Comparison of ENCODE assay signal across 22 cellular contexts in genomic region chr1:228316589-228317387, GRCh38.
A peak's percentile ranks its signal among the peaks of the same experiment; 100 is the strongest.
DNase-seq lines count a peak whose midpoint lies in the region; ATAC-seq and TF ChIP-seq lines count a peak whose summit lies in the region.
"Had no signal": no experiment of that assay in that cellular context is flagged by ENCODE, and none has a peak within 500 bp of the region (broad histone marks: within the 10 kb centered on the region; RNA-seq: fewer than 3 reads in every experiment).

No MANE protein-coding gene starts in this region.

- no peaks in the 10 kb centered on the region for H3K79me2 ChIP-seq in osteoblast (ENCODE audit: insufficient read depth, low read length)

- H3K27ac ChIP-seq in osteoblast (ENCODE audit: low read depth, low read length) (no peak overlapping the region), upper lobe of left lung (no peak overlapping the region)
- H3K27ac ChIP-seq: adrenal gland, breast epithelium, colonic mucosa had no signal

- ATAC-seq in T-helper 17 cell: no peak
- ATAC-seq in upper lobe of left lung (ENCODE audit: low FRiP score in 2 of 2): no peak
- no peak for ATAC-seq in HG03039 (IDR thresholded peaks at IDR 0.05; ENCODE audit: unreplicated experiment)
- ATAC-seq in activated CD4-positive, CD25-positive, alpha-beta regulatory T cell treated with anti-CD3 and anti-CD28 coated beads, Interleukin-2, amount 50 U/mL, for 24 hours: no peak
- ATAC-seq: naive thymus-derived CD4-positive, alpha-beta T cell had no signal

- H3K36me3 ChIP-seq in osteoblast (ENCODE audit: insufficient read depth, low read length) (no peaks in the 10 kb centered on the region), upper lobe of left lung (peaks cover 0 to 59% (median 38%) of the 10 kb centered on the region in 4 donors)
- H3K36me3 ChIP-seq: adrenal gland, colonic mucosa had no signal

- H2AFZ ChIP-seq in osteoblast (ENCODE audit: low read length): no peak overlapping the region

- H3K27me3 ChIP-seq in osteoblast (ENCODE audit: insufficient read depth, low read length) (no peaks in the 10 kb centered on the region), upper lobe of left lung (no peaks in the 10 kb centered on the region)
- H3K27me3 ChIP-seq: adrenal gland, breast epithelium, colonic mucosa had no signal

- H3K36me3 Mint-ChIP-seq in activated naive CD4-positive, alpha-beta T cell treated with anti-CD3 and anti-CD28 coated beads, Interleukin-2, amount 10 ng/mL, durations not matched to agents 7 days and 5 days: no peaks in the 10 kb centered on the region
- peaks cover 6% of the 10 kb centered on the region for H3K36me3 Mint-ChIP-seq in activated naive CD4-positive, alpha-beta T cell treated with anti-CD3 and anti-CD28 coated beads for 36 hours (ENCODE audit: low read depth)
- no peaks in the 10 kb centered on the region for H3K36me3 Mint-ChIP-seq in T-helper 17 cell (ENCODE audit: low read depth)
- H3K36me3 Mint-ChIP-seq: stimulated activated naive B cell treated with anti-CD40 and anti-IgM and Interleukin-4, amounts not matched to agents 10 μg/mL and 1 μg/mL and 100 μg/mL, for 72 hours had no signal

- no peaks in the 10 kb centered on the region for H3K4me1 Mint-ChIP-seq in activated naive CD4-positive, alpha-beta T cell treated with anti-CD3 and anti-CD28 coated beads, Interleukin-2, amount 10 ng/mL, durations not matched to agents 7 days and 5 days
- H3K4me1 Mint-ChIP-seq in activated naive CD4-positive, alpha-beta T cell treated with anti-CD3 and anti-CD28 coated beads for 36 hours (ENCODE audit: low read depth): no peaks in the 10 kb centered on the region
- no peaks in the 10 kb centered on the region for H3K4me1 Mint-ChIP-seq in T-helper 17 cell
- H3K4me1 Mint-ChIP-seq: naive thymus-derived CD4-positive, alpha-beta T cell; stimulated activated naive B cell treated with anti-CD40 and anti-IgM and Interleukin-4, amounts not matched to agents 10 μg/mL and 1 μg/mL and 100 μg/mL, for 72 hours had no signal

- peak; percentile 5 for DNase-seq in activated naive CD4-positive, alpha-beta T cell treated with anti-CD3 and anti-CD28 coated beads, Interleukin-2, amount 10 ng/mL, durations not matched to agents 7 days and 5 days
- no peak for DNase-seq in activated naive CD4-positive, alpha-beta T cell treated with anti-CD3 and anti-CD28 coated beads for 36 hours
- peak in 2 of 3 donors; percentile 7 to 8 for DNase-seq in T-helper 17 cell
- DNase-seq in osteoblast (ENCODE audit: insufficient read length, low spot score, missing footprints): peak; percentile 88
- peak; percentile 8 to 83 for DNase-seq in upper lobe of left lung
- DNase-seq in NCI-H1417 treated with DMSO at 0.1 percent for 48 hours (lab: John Stamatoyannopoulos, UW): no peak
- DNase-seq: ACHN; activated CD4-positive, alpha-beta T cell treated with anti-CD3 and anti-CD28 coated beads for 48 hours; C1 segment of cervical spinal cord; colonic mucosa; HFFc6; KG1; NCI-H1694 treated with DMSO at 0.1 percent for 48 hours; NCI-H748 treated with DMSO at 0.1 percent for 48 hours; SHP77 treated with DMSO at 0.1 percent for 48 hours; stimulated activated naive B cell treated with anti-CD40 and anti-IgM and Interleukin-4, amounts not matched to agents 10 μg/mL and 1 μg/mL and 100 μg/mL, for 72 hours had no signal

- peaks cover 12% of the 10 kb centered on the region for H3K9me3 Mint-ChIP-seq in activated naive CD4-positive, alpha-beta T cell treated with anti-CD3 and anti-CD28 coated beads, Interleukin-2, amount 10 ng/mL, durations not matched to agents 7 days and 5 days
- H3K9me3 Mint-ChIP-seq in activated naive CD4-positive, alpha-beta T cell treated with anti-CD3 and anti-CD28 coated beads for 36 hours: no peaks in the 10 kb centered on the region

- no peak overlapping the region for H3K27ac Mint-ChIP-seq in activated naive CD4-positive, alpha-beta T cell treated with anti-CD3 and anti-CD28 coated beads, Interleukin-2, amount 10 ng/mL, durations not matched to agents 7 days and 5 days
- H3K27ac Mint-ChIP-seq in activated naive CD4-positive, alpha-beta T cell treated with anti-CD3 and anti-CD28 coated beads for 36 hours: no peak overlapping the region
- no peak overlapping the region for H3K27ac Mint-ChIP-seq in T-helper 17 cell
- H3K27ac Mint-ChIP-seq: HFFc6; naive thymus-derived CD4-positive, alpha-beta T cell; progenitor cell of endocrine pancreas; stimulated activated naive B cell treated with anti-CD40 and anti-IgM and Interleukin-4, amounts not matched to agents 10 μg/mL and 1 μg/mL and 100 μg/mL, for 72 hours had no signal

- no peak overlapping the region for H3K4me2 ChIP-seq in osteoblast (ENCODE audit: insufficient read depth, low read length)

- H3K9me3 ChIP-seq in T-helper 17 cell (ENCODE audit: control insufficient read depth, low read length, poor library complexity, severe bottlenecking) (no peaks in the 10 kb centered on the region), osteoblast (ENCODE audit: low read depth, low read length) (peaks cover 2% of the 10 kb centered on the region), upper lobe of left lung (peaks cover 0 to 22% (median 9%) of the 10 kb centered on the region in 4 donors)
- H3K9me3 ChIP-seq: adrenal gland, colonic mucosa had no signal

- H3K4me3 Mint-ChIP-seq in activated naive CD4-positive, alpha-beta T cell treated with anti-CD3 and anti-CD28 coated beads, Interleukin-2, amount 10 ng/mL, durations not matched to agents 7 days and 5 days: no peak overlapping the region
- no peak overlapping the region for H3K4me3 Mint-ChIP-seq in activated naive CD4-positive, alpha-beta T cell treated with anti-CD3 and anti-CD28 coated beads for 36 hours
- no peak overlapping the region for H3K4me3 Mint-ChIP-seq in T-helper 17 cell
- H3K4me3 Mint-ChIP-seq: HFFc6; naive thymus-derived CD4-positive, alpha-beta T cell; stimulated activated naive B cell treated with anti-CD40 and anti-IgM and Interleukin-4, amounts not matched to agents 10 μg/mL and 1 μg/mL and 100 μg/mL, for 72 hours had no signal

- H4K20me1 ChIP-seq in osteoblast (ENCODE audit: insufficient read depth, low read length): no peaks in the 10 kb centered on the region

- intact Hi-C loops in activated naive CD4-positive, alpha-beta T cell treated with anti-CD3 and anti-CD28 coated beads for 36 hours (cut with micrococcal nuclease): no loop called here

- H3K27me3 Mint-ChIP-seq in activated naive CD4-positive, alpha-beta T cell treated with anti-CD3 and anti-CD28 coated beads, Interleukin-2, amount 10 ng/mL, durations not matched to agents 7 days and 5 days: no peaks in the 10 kb centered on the region
- no peaks in the 10 kb centered on the region for H3K27me3 Mint-ChIP-seq in activated naive CD4-positive, alpha-beta T cell treated with anti-CD3 and anti-CD28 coated beads for 36 hours (ENCODE audit: low read depth)
- no peaks in the 10 kb centered on the region for H3K27me3 Mint-ChIP-seq in T-helper 17 cell
- H3K27me3 Mint-ChIP-seq: naive thymus-derived CD4-positive, alpha-beta T cell; progenitor cell of endocrine pancreas; stimulated activated naive B cell treated with anti-CD40 and anti-IgM and Interleukin-4, amounts not matched to agents 10 μg/mL and 1 μg/mL and 100 μg/mL, for 72 hours had no signal

- H3K4me1 ChIP-seq in osteoblast (ENCODE audit: insufficient read depth, low read length) (no peaks in the 10 kb centered on the region), upper lobe of left lung (no peaks in the 10 kb centered on the region)
- H3K4me1 ChIP-seq: adrenal gland, breast epithelium, colonic mucosa had no signal

- CTCF ChIA-PET in activated naive CD4-positive, alpha-beta T cell treated with anti-CD3 and anti-CD28 coated beads, Interleukin-2, amount 10 ng/mL, durations not matched to agents 7 days and 5 days (lab: Charles Lee): no interaction called here
- CTCF ChIA-PET in activated naive CD4-positive, alpha-beta T cell treated with anti-CD3 and anti-CD28 coated beads for 36 hours (lab: Charles Lee): no interaction called here

- WGBS in upper lobe of left lung, 2 donors: 93 to 94% methylated on average over 14 to 24 of the region's 47 CpGs

- no peak for TF ChIP-seq EP300 in upper lobe of left lung (IDR thresholded peaks at IDR 0.05)

- no peak for TF ChIP-seq POLR2A in upper lobe of left lung (IDR thresholded peaks at IDR 0.05)

- H3K4me3 ChIP-seq in osteoblast (ENCODE audit: insufficient read depth, low read length) (no peak overlapping the region), upper lobe of left lung (no peak overlapping the region)
- H3K4me3 ChIP-seq: adrenal gland, breast epithelium, colonic mucosa had no signal

- TF ChIP-seq CTCF in osteoblast (IDR thresholded peaks at IDR 0.05; ENCODE audit: extremely low read depth, low read depth, low read length) (no peak), upper lobe of left lung (IDR thresholded peaks at IDR 0.05) (no peak)

Comparison
In these comparisons a context has a peak if more than half of its experiments do, and no peak if none do; other contexts are left out.
1. DNase-seq: peak in activated naive CD4-positive, alpha-beta T cell treated with anti-CD3 and anti-CD28 coated beads, Interleukin-2, amount 10 ng/mL, durations not matched to agents 7 days and 5 days (single experiment), T-helper 17 cell (2 of 3), osteoblast (single experiment) and upper lobe of left lung (2 of 2); none in activated naive CD4-positive, alpha-beta T cell treated with anti-CD3 and anti-CD28 coated beads for 36 hours (single experiment) and NCI-H1417 treated with DMSO at 0.1 percent for 48 hours (single experiment).